14 cellular contexts compared by ENCODE assay signal in genomic region chr4:83267121-83267834, GRCh38. TPM values are rescaled to one million over a fixed set of nuclear protein-coding genes. Genes with fewer than 3 reads are reported as not detected.
DNase-seq lines count a peak whose midpoint lies in the region; ATAC-seq lines count a peak whose summit lies in the region.
"Had no signal": no experiment of that assay in that cellular context is flagged by ENCODE, and none has a peak within 500 bp of the region (broad histone marks: within the 10 kb centered on the region; RNA-seq: fewer than 3 reads in every experiment).

No MANE protein-coding gene starts in this region.

- H3K9me3 ChIP-seq in aorta (ENCODE audit: control insufficient read depth, low read length), result no peaks in the 10 kb centered on the region
- H3K9me3 ChIP-seq: breast epithelium had no signal

- H3K4me3 Mint-ChIP-seq in stimulated activated naive CD8-positive, alpha-beta T cell treated with anti-CD3 and anti-CD28 coated beads, Interleukin-15, amount 100 ng/mL, for 72 hours, result no peak overlapping the region
- H3K4me3 Mint-ChIP-seq in activated T-helper 17 cell treated with anti-CD3 and anti-CD28 coated beads, Interleukin-2, amount 50 U/mL, for 72 hours, result no peak overlapping the region
- H3K4me3 Mint-ChIP-seq: memory B cell; T-helper 1 cell treated with Interleukin-12 subunit alpha and Interleukin-12 subunit beta and Interleukin-4 antibody, amounts not matched to agents 30 μg/mL and 1 μg/mL, for 36 hours had no signal

- ATAC-seq in stimulated activated naive CD8-positive, alpha-beta T cell treated with anti-CD3 and anti-CD28 coated beads, Interleukin-15, Interleukin-2, amounts not matched to agents 100 U/mL and 50 U/mL, for 24 hours, result peak; percentile 50
- ATAC-seq in stimulated activated naive CD8-positive, alpha-beta T cell treated with anti-CD3 and anti-CD28 coated beads, Interleukin-15, amount 100 ng/mL, for 72 hours, result no peak
- ATAC-seq in activated T-helper 17 cell treated with anti-CD3 and anti-CD28 coated beads, Interleukin-2, amount 50 U/mL, for 72 hours (replicated peaks), result peak; percentile 30
- ATAC-seq in aorta (ENCODE audit: low FRiP score), result peak; percentile 85
- no peak for ATAC-seq in HG03159 (IDR thresholded peaks at IDR 0.05; ENCODE audit: unreplicated experiment)

- 27 to 44% methylated on average over 7 of the region's 7 CpGs for WGBS in aorta, 2 donors

- DNase-seq in stimulated activated naive CD8-positive, alpha-beta T cell treated with anti-CD3 and anti-CD28 coated beads, Interleukin-15, Interleukin-2, amounts not matched to agents 100 U/mL and 50 U/mL, for 24 hours, result no peak
- DNase-seq in stimulated activated naive CD8-positive, alpha-beta T cell treated with anti-CD3 and anti-CD28 coated beads, Interleukin-15, amount 100 ng/mL, for 72 hours, result no peak
- peak; percentile 99 for DNase-seq in iris pigment epithelial cell (ENCODE audit: low read depth)
- peak; percentile 81 to 83 for DNase-seq in aorta
- no peak for DNase-seq in G401 (ENCODE audit: low spot score)
- DNase-seq in NCI-H1694 treated with DMSO at 0.1 percent for 48 hours (lab: John Stamatoyannopoulos, UW), result no peak
- DNase-seq: GF-D8, NCI-H524 had no signal

- H3K36me3 Mint-ChIP-seq in activated T-helper 17 cell treated with anti-CD3 and anti-CD28 coated beads, Interleukin-2, amount 50 U/mL, for 72 hours (ENCODE audit: low read depth), result peaks cover 75% of the 10 kb centered on the region

- no peak overlapping the region for H3K27ac Mint-ChIP-seq in stimulated activated naive CD8-positive, alpha-beta T cell treated with anti-CD3 and anti-CD28 coated beads, Interleukin-15, amount 100 ng/mL, for 72 hours
- no peak overlapping the region for H3K27ac Mint-ChIP-seq in activated T-helper 17 cell treated with anti-CD3 and anti-CD28 coated beads, Interleukin-2, amount 50 U/mL, for 72 hours
- H3K27ac Mint-ChIP-seq: memory B cell; T-helper 1 cell treated with Interleukin-12 subunit alpha and Interleukin-12 subunit beta and Interleukin-4 antibody, amounts not matched to agents 30 μg/mL and 1 μg/mL, for 36 hours had no signal

- H3K9me3 Mint-ChIP-seq in stimulated activated naive CD8-positive, alpha-beta T cell treated with anti-CD3 and anti-CD28 coated beads, Interleukin-15, amount 100 ng/mL, for 72 hours, result no peaks in the 10 kb centered on the region
- no peaks in the 10 kb centered on the region for H3K9me3 Mint-ChIP-seq in activated T-helper 17 cell treated with anti-CD3 and anti-CD28 coated beads, Interleukin-2, amount 50 U/mL, for 72 hours
- H3K9me3 Mint-ChIP-seq: memory B cell; T-helper 1 cell treated with Interleukin-12 subunit alpha and Interleukin-12 subunit beta and Interleukin-4 antibody, amounts not matched to agents 30 μg/mL and 1 μg/mL, for 36 hours had no signal

- no peak overlapping the region for H3K4me3 ChIP-seq in aorta (ENCODE audit: low read length in 2 of 2)
- H3K4me3 ChIP-seq: breast epithelium had no signal

- H3K4me1 Mint-ChIP-seq in stimulated activated naive CD8-positive, alpha-beta T cell treated with anti-CD3 and anti-CD28 coated beads, Interleukin-15, amount 100 ng/mL, for 72 hours, result peaks cover 12% of the 10 kb centered on the region
- peaks cover 9% of the 10 kb centered on the region for H3K4me1 Mint-ChIP-seq in activated T-helper 17 cell treated with anti-CD3 and anti-CD28 coated beads, Interleukin-2, amount 50 U/mL, for 72 hours

- H3K27me3 ChIP-seq in aorta (ENCODE audit: control insufficient read depth in 1 of 2, insufficient read depth in 2 of 2, low read length in 1 of 2), result no peaks in the 10 kb centered on the region
- H3K27me3 ChIP-seq: breast epithelium had no signal

- H3K27me3 Mint-ChIP-seq in stimulated activated naive CD8-positive, alpha-beta T cell treated with anti-CD3 and anti-CD28 coated beads, Interleukin-15, amount 100 ng/mL, for 72 hours, result no peaks in the 10 kb centered on the region
- H3K27me3 Mint-ChIP-seq in activated T-helper 17 cell treated with anti-CD3 and anti-CD28 coated beads, Interleukin-2, amount 50 U/mL, for 72 hours, result no peaks in the 10 kb centered on the region
- H3K27me3 Mint-ChIP-seq: memory B cell had no signal

- H3K4me1 ChIP-seq in aorta (ENCODE audit: control insufficient read depth in 1 of 2, insufficient read depth in 2 of 2, low read length in 2 of 2), result no peaks in the 10 kb centered on the region
- H3K4me1 ChIP-seq: breast epithelium had no signal

- peaks cover 0 to 2% of the 10 kb centered on the region in 2 donors for H3K36me3 ChIP-seq in aorta (ENCODE audit: control insufficient read depth in 1 of 2, insufficient read depth in 2 of 2, low read length in 1 of 2)
- H3K36me3 ChIP-seq: breast epithelium had no signal

- H3K27ac ChIP-seq in aorta (ENCODE audit: low read depth in 1 of 2, low read length in 2 of 2), result no peak overlapping the region
- H3K27ac ChIP-seq: breast epithelium, KMS-11 had no signal

- in situ Hi-C loops in G401 (cut with HindIII; ENCODE audit: low sequenced_read_pairs), result no loop called here

- intact Hi-C loops in aorta (cut with DNase I), result no loop called here

RNA-seq across cellular contexts. Expression of gene COQ2, which starts 17.3 kb away (rescaled TPM):
- 10 to 100 TPM in 1 of 2 donors, 1 to 10 TPM in 1; 7.5 to 12.7 TPM for total RNA-seq in activated T-helper 17 cell treated with anti-CD3 and anti-CD28 coated beads, Interleukin-2, amount 50 U/mL, for 72 hours
- total RNA-seq in aorta, result 1 to 10 TPM; 6.6 to 7.6 TPM
- polyA plus RNA-seq in aorta, result 1 to 10 TPM; 1.8 to 3.6 TPM
- 43.3 and 46.1 TPM in 2 replicates for total RNA-seq in G401 (2014; rRNA removed; shearing (Covaris generic))

Comparison
In these comparisons a context has a peak if more than half of its experiments do, and no peak if none do; other contexts are left out.
1. ATAC-seq: peak in stimulated activated naive CD8-positive, alpha-beta T cell treated with anti-CD3 and anti-CD28 coated beads, Interleukin-15, Interleukin-2, amounts not matched to agents 100 U/mL and 50 U/mL, for 24 hours (single experiment), activated T-helper 17 cell treated with anti-CD3 and anti-CD28 coated beads, Interleukin-2, amount 50 U/mL, for 72 hours (single experiment) and aorta (single experiment); none in stimulated activated naive CD8-positive, alpha-beta T cell treated with anti-CD3 and anti-CD28 coated beads, Interleukin-15, amount 100 ng/mL, for 72 hours (single experiment) and HG03159 (single experiment).
2. DNase-seq: peak in iris pigment epithelial cell (single experiment) and aorta (2 of 2); none in stimulated activated naive CD8-positive, alpha-beta T cell treated with anti-CD3 and anti-CD28 coated beads, Interleukin-15, Interleukin-2, amounts not matched to agents 100 U/mL and 50 U/mL, for 24 hours (single experiment), stimulated activated naive CD8-positive, alpha-beta T cell treated with anti-CD3 and anti-CD28 coated beads, Interleukin-15, amount 100 ng/mL, for 72 hours (0 of 2), G401 (single experiment) and NCI-H1694 treated with DMSO at 0.1 percent for 48 hours (single experiment).